35 cellular contexts compared by ENCODE assay signal in the genomic region with DNA sequence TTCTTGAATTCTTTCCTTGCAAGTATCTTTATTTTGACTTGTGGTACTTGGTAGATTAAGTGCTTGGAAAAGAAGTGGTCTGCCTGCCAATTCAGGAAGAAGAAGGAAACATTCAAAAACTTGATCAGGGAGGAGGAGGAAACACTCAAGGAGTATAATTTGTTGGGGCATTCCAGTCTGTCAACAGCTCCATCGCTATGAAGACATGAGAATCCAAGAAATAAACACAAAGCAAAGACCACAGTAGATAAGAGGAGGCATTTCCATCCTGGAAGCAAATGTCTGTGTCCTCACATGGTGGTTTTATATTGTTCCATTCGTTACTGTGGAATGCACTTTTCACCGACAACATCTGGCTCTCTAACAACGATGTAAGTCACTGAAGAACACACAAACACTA.
"Had no signal": no experiment of that assay in that cellular context is flagged by ENCODE, and none has a peak within 500 bp of the region (broad histone marks: within the 10 kb centered on the region; RNA-seq: fewer than 3 reads in every experiment).

No MANE protein-coding gene starts in this region.

- H3K4me1 Mint-ChIP-seq: activated CD4-positive, alpha-beta T cell treated with anti-CD3 and anti-CD28 coated beads, Interleukin-2, amount 10 ng/mL, durations not matched to agents 24 days and 14 days; activated naive CD4-positive, alpha-beta T cell treated with anti-CD3 and anti-CD28 coated beads, Interleukin-2, amount 10 ng/mL, durations not matched to agents 7 days and 5 days; activated naive CD8-positive, alpha-beta T cell treated with anti-CD3 and anti-CD28 coated beads, Interleukin-2, amount 10 ng/mL, durations not matched to agents 7 days and 5 days; mesothelial cell of epicardium; naive B cell; nephron progenitor cell had no signal

- H3K4me3 ChIP-seq: breast epithelium, ovary, sigmoid colon, suprapubic skin, tibial nerve had no signal

- H3K36me3 Mint-ChIP-seq: activated CD4-positive, alpha-beta memory T cell treated with anti-CD3 and anti-CD28 coated beads for 36 hours; activated naive CD4-positive, alpha-beta T cell treated with anti-CD3 and anti-CD28 coated beads, Interleukin-2, amount 10 ng/mL, durations not matched to agents 7 days and 5 days; activated naive CD8-positive, alpha-beta T cell treated with anti-CD3 and anti-CD28 coated beads, Interleukin-2, amount 10 ng/mL, durations not matched to agents 7 days and 5 days; mesothelial cell of epicardium; naive B cell had no signal

- H3K4me2 ChIP-seq: SK-N-SH had no signal

- H3K9ac ChIP-seq: SK-N-SH had no signal

- H3K9me3 Mint-ChIP-seq: activated CD4-positive, alpha-beta memory T cell treated with anti-CD3 and anti-CD28 coated beads for 36 hours; activated naive CD4-positive, alpha-beta T cell treated with anti-CD3 and anti-CD28 coated beads, Interleukin-2, amount 10 ng/mL, durations not matched to agents 7 days and 5 days; activated T-helper 1 cell treated with anti-CD3 and anti-CD28 coated beads, Interleukin-12 subunit alpha, Interleukin-12 subunit beta, Interleukin-2, Interleukin-4 antibody, amounts not matched to agents 30 ng/mL and 10 ng/mL and 1 ng/mL, durations not matched to agents 14 hours and 24 hours and 36 hours; mesothelial cell of epicardium; T-helper 1 cell treated with Interleukin-12 subunit alpha and Interleukin-12 subunit beta and Interleukin-4 antibody, amounts not matched to agents 30 μg/mL and 1 μg/mL, for 36 hours had no signal

- H3K27ac ChIP-seq: breast epithelium, foreskin keratinocyte, ovary, sigmoid colon, suprapubic skin, tibial nerve, VCaP had no signal

- DNase-seq: activated CD4-positive, alpha-beta memory T cell treated with anti-CD3 and anti-CD28 coated beads for 36 hours; activated CD4-positive, alpha-beta T cell treated with anti-CD3 and anti-CD28 coated beads, Interleukin-2, amount 10 ng/mL, durations not matched to agents 24 days and 14 days; activated CD8-positive, alpha-beta memory T cell treated with anti-CD3 and anti-CD28 coated beads, Interleukin-2, amount 50 U/mL, for 4 hours; activated effector memory CD4-positive, alpha-beta T cell treated with anti-CD3 and anti-CD28 coated beads, Interleukin-2, amount 50 U/mL, for 16 hours; activated naive CD4-positive, alpha-beta T cell treated with anti-CD3 and anti-CD28 coated beads, Interleukin-2, amount 10 ng/mL, durations not matched to agents 7 days and 5 days; activated naive CD8-positive, alpha-beta T cell treated with anti-CD3 and anti-CD28 coated beads, Interleukin-2, amount 10 ng/mL, durations not matched to agents 7 days and 5 days; activated T-cell treated with anti-CD3 and anti-CD28 coated beads, Interleukin-2, amount 50 U/mL, for 1 hour; amniotic stem cell; cortex of kidney; effector memory CD8-positive, alpha-beta T cell; erythroblast; foreskin keratinocyte; glutamatergic neuron; hippocampal formation; left colon; mammary epithelial cell; naive B cell; nephron progenitor cell; ovary; sigmoid colon; SK-N-SH; stimulated activated naive CD4-positive, alpha-beta T cell; SW 1271; T-helper 9 cell had no signal

- H3K27me3 ChIP-seq: breast epithelium, ovary, sigmoid colon, suprapubic skin, tibial nerve had no signal

- H3K27ac Mint-ChIP-seq: activated CD4-positive, alpha-beta memory T cell treated with anti-CD3 and anti-CD28 coated beads for 36 hours; activated CD4-positive, alpha-beta T cell treated with anti-CD3 and anti-CD28 coated beads, Interleukin-2, amount 10 ng/mL, durations not matched to agents 24 days and 14 days; activated naive CD4-positive, alpha-beta T cell treated with anti-CD3 and anti-CD28 coated beads, Interleukin-2, amount 10 ng/mL, durations not matched to agents 7 days and 5 days; activated naive CD8-positive, alpha-beta T cell treated with anti-CD3 and anti-CD28 coated beads, Interleukin-2, amount 10 ng/mL, durations not matched to agents 7 days and 5 days; activated T-helper 1 cell treated with anti-CD3 and anti-CD28 coated beads, Interleukin-12 subunit alpha, Interleukin-12 subunit beta, Interleukin-2, Interleukin-4 antibody, amounts not matched to agents 30 ng/mL and 10 ng/mL and 1 ng/mL, durations not matched to agents 14 hours and 24 hours and 36 hours; effector memory CD8-positive, alpha-beta T cell; mesothelial cell of epicardium; naive B cell; nephron progenitor cell; progenitor cell of endocrine pancreas; T-helper 1 cell treated with Interleukin-12 subunit alpha and Interleukin-12 subunit beta and Interleukin-4 antibody, amounts not matched to agents 30 μg/mL and 1 μg/mL, for 36 hours had no signal

- H3K4me1 ChIP-seq: foreskin keratinocyte had no signal

- H3K36me3 ChIP-seq: breast epithelium, ovary, sigmoid colon, suprapubic skin, tibial nerve had no signal

- H3K9me3 ChIP-seq: breast epithelium, ovary, sigmoid colon, SK-N-SH, suprapubic skin, tibial nerve had no signal

- H3K27me3 Mint-ChIP-seq: activated CD4-positive, alpha-beta T cell treated with anti-CD3 and anti-CD28 coated beads, Interleukin-2, amount 10 ng/mL, durations not matched to agents 24 days and 14 days; activated naive CD4-positive, alpha-beta T cell treated with anti-CD3 and anti-CD28 coated beads, Interleukin-2, amount 10 ng/mL, durations not matched to agents 7 days and 5 days; activated naive CD8-positive, alpha-beta T cell treated with anti-CD3 and anti-CD28 coated beads, Interleukin-2, amount 10 ng/mL, durations not matched to agents 7 days and 5 days; progenitor cell of endocrine pancreas had no signal

- H3K4me3 Mint-ChIP-seq: activated CD4-positive, alpha-beta memory T cell treated with anti-CD3 and anti-CD28 coated beads for 36 hours; activated CD4-positive, alpha-beta T cell treated with anti-CD3 and anti-CD28 coated beads, Interleukin-2, amount 10 ng/mL, durations not matched to agents 24 days and 14 days; activated naive CD4-positive, alpha-beta T cell treated with anti-CD3 and anti-CD28 coated beads, Interleukin-2, amount 10 ng/mL, durations not matched to agents 7 days and 5 days; activated naive CD8-positive, alpha-beta T cell treated with anti-CD3 and anti-CD28 coated beads, Interleukin-2, amount 10 ng/mL, durations not matched to agents 7 days and 5 days; activated T-helper 1 cell treated with anti-CD3 and anti-CD28 coated beads, Interleukin-12 subunit alpha, Interleukin-12 subunit beta, Interleukin-2, Interleukin-4 antibody, amounts not matched to agents 30 ng/mL and 10 ng/mL and 1 ng/mL, durations not matched to agents 14 hours and 24 hours and 36 hours; effector memory CD8-positive, alpha-beta T cell; mesothelial cell of epicardium; naive B cell; nephron progenitor cell; T-helper 1 cell treated with Interleukin-12 subunit alpha and Interleukin-12 subunit beta and Interleukin-4 antibody, amounts not matched to agents 30 μg/mL and 1 μg/mL, for 36 hours had no signal

- FAIRE-seq: astrocyte, keratinocyte, TTC549 had no signal
